32 cellular contexts compared by ENCODE assay signal in genomic region chr12:127813147-127813546, GRCh38.
A peak's percentile ranks its signal among the peaks of the same experiment; 100 is the strongest.
DNase-seq lines count a peak whose midpoint lies in the region; ATAC-seq, FAIRE-seq and TF ChIP-seq lines count a peak whose summit lies in the region.
"Had no signal": no experiment of that assay in that cellular context is flagged by ENCODE, and none has a peak within 500 bp of the region (broad histone marks: within the 10 kb centered on the region; RNA-seq: fewer than 3 reads in every experiment).

No MANE protein-coding gene starts in this region.

- no TSS peak for BruUV-seq in HepG2 (replicated peaks; lab: Mats Ljungman, UMichigan)

- H3K9me2 ChIP-seq in neural cell (ENCODE audit: insufficient read depth, low read length): no peaks in the 10 kb centered on the region

- peaks cover 3% of the 10 kb centered on the region for H3F3A ChIP-seq in neural cell (ENCODE audit: insufficient read depth, low read length, poor library complexity, severe bottlenecking)

- H3K36me3 ChIP-seq in HepG2 (replicated peaks in 1 of 2; ENCODE audit: control insufficient read depth in 1 of 2, insufficient read depth in 2 of 2, low read length in 2 of 2): no peaks in the 10 kb centered on the region
- H3K36me3 ChIP-seq in right lobe of liver: no peaks in the 10 kb centered on the region
- H3K36me3 ChIP-seq in neural cell (ENCODE audit: insufficient read depth, low read length): no peaks in the 10 kb centered on the region
- H3K36me3 ChIP-seq: BE2C; BLaER1; BLaER1 treated with 17β-estradiol and CSF1 and Interleukin-3, amounts not matched to agents 10 nM and 100 nM had no signal

- intact Hi-C loops in HepG2 (cut with micrococcal nuclease; ENCODE audit: unreplicated experiment) (no loop called here), right lobe of liver (cut with DNase I) (no loop called here)

- TF ChIP-seq EP300 in HepG2 (IDR thresholded peaks at IDR 0.05; ENCODE audit: low read depth in 2 of 2, low read length in 2 of 2) (no peak), HepG2 (CRISPR knock-in tag; IDR thresholded peaks at IDR 0.05; ENCODE audit: borderline replicate concordance) (no peak), A549 (IDR thresholded peaks at IDR 0.05) (no peak), neural cell (conservative IDR thresholded peaks at IDR 0.05; ENCODE audit: poor library complexity, severe bottlenecking) (no peak)

- DNase-seq in HepG2 (ENCODE audit: low spot score) (no peak), right lobe of liver (no peak), A549 (ENCODE audit: low read depth in 1 of 2, low spot score in 1 of 2) (no peak), amniotic stem cell (lab: John Stamatoyannopoulos, UW) (no peak), NCI-H1092 treated with DMSO at 0.1 percent for 48 hours (lab: John Stamatoyannopoulos, UW) (no peak)
- DNase-seq: 8988T; ACHN; AML-193; BE2C; C1 segment of cervical spinal cord; Caco-2; Calu3; CD4-positive, alpha-beta memory T cell; CD4-positive, alpha-beta T cell; CD4-positive, CD25-positive, alpha-beta regulatory T cell; CD8-positive, alpha-beta memory T cell; CD8-positive, alpha-beta T cell; COR-L47; DMS 273 treated with DMSO at 0.1 percent for 48 hours; DMS153; DMS53; DMS79; DMS79 treated with DMSO at 0.1 percent for 48 hours; DND-41; EL had no signal

- TF ChIP-seq RAD21 in HepG2 (CRISPR knock-in tag; IDR thresholded peaks at IDR 0.05) (no peak), A549 (conservative IDR thresholded peaks at IDR 0.05 in 1 of 2, IDR thresholded peaks at IDR 0.05 in 1 of 2) (no peak), neural cell (conservative IDR thresholded peaks at IDR 0.05) (no peak)

- H3K79me2 ChIP-seq in HepG2 (ENCODE audit: insufficient read depth, low read length): no peaks in the 10 kb centered on the region
- no peaks in the 10 kb centered on the region for H3K79me2 ChIP-seq in neural cell (replicated peaks; ENCODE audit: insufficient read depth, low read length)

- H3K4me2 ChIP-seq in HepG2 (ENCODE audit: low read depth, low read length) (no peak overlapping the region), A549 (no peak overlapping the region), neural cell (ENCODE audit: low read length) (no peak overlapping the region)
- H3K4me2 ChIP-seq: BLaER1; BLaER1 treated with 17β-estradiol and CSF1 and Interleukin-3, amounts not matched to agents 10 nM and 100 nM had no signal

- no peak overlapping the region for H2AFZ ChIP-seq in HepG2 (ENCODE audit: low read length)
- no peak overlapping the region for H2AFZ ChIP-seq in neural cell (ENCODE audit: low read depth, low read length)

- no peak for TF ChIP-seq POLR2A in HepG2 (IDR thresholded peaks at IDR 0.05; ENCODE audit: insufficient read depth in 1 of 2, low read depth in 2 of 2, low read length in 2 of 2)
- TF ChIP-seq POLR2A in right lobe of liver (IDR thresholded peaks at IDR 0.05): no peak
- TF ChIP-seq POLR2A in A549 (IDR thresholded peaks at IDR 0.05; ENCODE audit: low read length): no peak

- H3K4me3 ChIP-seq in HepG2 (replicated peaks in 1 of 3; ENCODE audit: insufficient read depth in 1 of 3, low read depth in 2 of 3, low read length in 3 of 3) (no peak overlapping the region), right lobe of liver (no peak overlapping the region), A549 (no peak overlapping the region), neural cell (ENCODE audit: low read length) (no peak overlapping the region)
- H3K4me3 ChIP-seq: BLaER1; BLaER1 treated with 17β-estradiol and CSF1 and Interleukin-3, amounts not matched to agents 10 nM and 100 nM had no signal

- no peaks in the 10 kb centered on the region for H4K20me1 ChIP-seq in HepG2 (ENCODE audit: insufficient read depth, low read length)
- H4K20me1 ChIP-seq in neural cell (ENCODE audit: insufficient read depth): no peaks in the 10 kb centered on the region
- H4K20me1 ChIP-seq: BLaER1; BLaER1 treated with 17β-estradiol and CSF1 and Interleukin-3, amounts not matched to agents 10 nM and 100 nM had no signal

- POLR2A ChIA-PET in HepG2 (lab: Yijun Ruan, JAX): no interaction called here
- POLR2A ChIA-PET in A549 (lab: Yijun Ruan, JAX): no interaction called here

- CTCF ChIA-PET in HepG2 (lab: Yijun Ruan, JAX; ENCODE audit: low intra/inter-chr PET ratio, low total read pairs) (no interaction called here), A549 (lab: Yijun Ruan, JAX) (no interaction called here)

- no peak overlapping the region for H3K27ac ChIP-seq in HepG2 (ENCODE audit: extremely low read length, insufficient read depth, low read length)
- H3K27ac ChIP-seq in right lobe of liver: no peak overlapping the region
- no peak overlapping the region for H3K27ac ChIP-seq in A549
- H3K27ac ChIP-seq in neural cell (ENCODE audit: low read length): peak overlapping the region; percentile 83
- H3K27ac ChIP-seq: 22Rv1; BLaER1; BLaER1 treated with 17β-estradiol and CSF1 and Interleukin-3, amounts not matched to agents 10 nM and 100 nM; C4-2B had no signal

- FAIRE-seq in HepG2 (lab: Jason Lieb, UNC): no peak
- no peak for FAIRE-seq in A549 (lab: Jason Lieb, UNC)
- FAIRE-seq: A204.1, D721Med had no signal

- 0% methylated on average over 2 of the region's 2 CpGs for WGBS in HepG2 (ENCODE audit: low lambda C conversion rate)
- WGBS in right lobe of liver (ENCODE audit: insufficient coverage, low coverage, low lambda C conversion rate, missing lambda C conversion rate): 13% methylated on average over 1 of the region's 2 CpGs
- WGBS in A549 (ENCODE audit: missing lambda C conversion rate): 2% methylated on average over 2 of the region's 2 CpGs

- TF ChIP-seq CTCF in HepG2 (CRISPR knock-in tag; IDR thresholded peaks at IDR 0.05) (no peak), right lobe of liver (IDR thresholded peaks at IDR 0.05) (no peak), A549 (IDR thresholded peaks at IDR 0.05) (no peak), neural cell (IDR thresholded peaks at IDR 0.05; ENCODE audit: poor library complexity, severe bottlenecking) (no peak)

- no peak for ATAC-seq in HepG2
- ATAC-seq in right lobe of liver: no peak
- no peak for ATAC-seq in A549
- ATAC-seq: CD8-positive, alpha-beta T cell had no signal

- in situ Hi-C loops in HepG2 (cut with HindIII; ENCODE audit: extremely low pct_ligation_motif_present, low pct_unique_long_range_greater_than_20kb): no loop called here

- H3K9ac ChIP-seq in HepG2 (ENCODE audit: insufficient read depth, low read depth, low read length) (no peak overlapping the region), neural cell (ENCODE audit: low read length) (no peak overlapping the region)
- H3K9ac ChIP-seq: BLaER1; BLaER1 treated with 17β-estradiol and CSF1 and Interleukin-3, amounts not matched to agents 10 nM and 100 nM had no signal

- H3K9me3 ChIP-seq in HepG2 (ENCODE audit: low read length): peaks cover 35% of the 10 kb centered on the region; the same call in 1 of the 2 replicates
- H3K9me3 ChIP-seq in right lobe of liver: no peaks in the 10 kb centered on the region
- no peaks in the 10 kb centered on the region; the same call in 2 of the 3 replicates for H3K9me3 ChIP-seq in A549
- H3K9me3 ChIP-seq in neural cell (ENCODE audit: low read length): no peaks in the 10 kb centered on the region
- H3K9me3 ChIP-seq: BLaER1, Caco-2 had no signal

- H3K27me3 ChIP-seq in HepG2 (ENCODE audit: control insufficient read depth in 1 of 2, insufficient read depth in 2 of 2, low read length in 2 of 2) (no peaks in the 10 kb centered on the region), right lobe of liver (no peaks in the 10 kb centered on the region), neural cell (ENCODE audit: insufficient read depth, low read depth, low read length) (no peaks in the 10 kb centered on the region)
- H3K27me3 ChIP-seq: BE2C; BLaER1; BLaER1 treated with 17β-estradiol and CSF1 and Interleukin-3, amounts not matched to agents 10 nM and 100 nM had no signal

- H3K4me1 ChIP-seq in HepG2 (ENCODE audit: insufficient read depth, low read length) (no peaks in the 10 kb centered on the region), right lobe of liver (no peaks in the 10 kb centered on the region), A549 (no peaks in the 10 kb centered on the region)
- H3K4me1 ChIP-seq: BE2C, BLaER1, Caco-2 had no signal

TF ChIP-seq in HepG2, 621 proteins besides CTCF, POLR2A, EP300 and RAD21 (continues in another document):
- TF ChIP-seq, protein P1, sequence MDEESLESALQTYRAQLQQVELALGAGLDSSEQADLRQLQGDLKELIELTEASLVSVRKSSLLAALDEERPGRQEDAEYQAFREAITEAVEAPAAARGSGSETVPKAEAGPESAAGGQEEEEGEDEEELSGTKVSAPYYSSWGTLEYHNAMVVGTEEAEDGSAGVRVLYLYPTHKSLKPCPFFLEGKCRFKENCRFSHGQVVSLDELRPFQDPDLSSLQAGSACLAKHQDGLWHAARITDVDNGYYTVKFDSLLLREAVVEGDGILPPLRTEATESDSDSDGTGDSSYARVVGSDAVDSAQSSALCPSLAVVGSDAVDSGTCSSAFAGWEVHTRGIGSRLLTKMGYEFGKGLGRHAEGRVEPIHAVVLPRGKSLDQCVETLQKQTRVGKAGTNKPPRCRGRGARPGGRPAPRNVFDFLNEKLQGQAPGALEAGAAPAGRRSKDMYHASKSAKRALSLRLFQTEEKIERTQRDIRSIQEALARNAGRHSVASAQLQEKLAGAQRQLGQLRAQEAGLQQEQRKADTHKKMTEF (CRISPR knock-in tag; IDR thresholded peaks at IDR 0.05): no peak

TF ChIP-seq in A549, 52 proteins besides CTCF, POLR2A, EP300 and RAD21 (continues in another document):
- no peak for TF ChIP-seq FOXS1 (CRISPR knock-in tag; IDR thresholded peaks at IDR 0.05)
- peak; percentile 51 for TF ChIP-seq MAFK (IDR thresholded peaks at IDR 0.05; ENCODE audit: partially characterized antibody)
- TF ChIP-seq PHF8 (IDR thresholded peaks at IDR 0.05; ENCODE audit: borderline replicate concordance, low read depth): no peak
- TF ChIP-seq ESRRA (IDR thresholded peaks at IDR 0.05; ENCODE audit: borderline replicate concordance, low read length): no peak

TF ChIP-seq in neural cell, 6 proteins besides CTCF, POLR2A, EP300 and RAD21 (continues in another document):
- TF ChIP-seq EZH2 (IDR thresholded peaks at IDR 0.05; ENCODE audit: borderline replicate concordance, insufficient read depth, low read length, poor library complexity, severe bottlenecking): no peak
- no peak for TF ChIP-seq TAF1 (IDR thresholded peaks at IDR 0.05; ENCODE audit: low read depth)
- no peak for TF ChIP-seq POLR2AphosphoS5 (IDR thresholded peaks at IDR 0.05)
- TF ChIP-seq SMC3 (conservative IDR thresholded peaks at IDR 0.05; ENCODE audit: poor library complexity): no peak

Comparison
In these comparisons a context has a peak if more than half of its experiments do, and no peak if none do; other contexts are left out.
1. Of the 38 proteins assayed by ChIP-seq in both HepG2 and A549: peak only in HepG2: none; only in A549: none; in both: MAFK; in neither: 37.